ENCODE assay signal across 9 cellular contexts in the genomic region with DNA sequence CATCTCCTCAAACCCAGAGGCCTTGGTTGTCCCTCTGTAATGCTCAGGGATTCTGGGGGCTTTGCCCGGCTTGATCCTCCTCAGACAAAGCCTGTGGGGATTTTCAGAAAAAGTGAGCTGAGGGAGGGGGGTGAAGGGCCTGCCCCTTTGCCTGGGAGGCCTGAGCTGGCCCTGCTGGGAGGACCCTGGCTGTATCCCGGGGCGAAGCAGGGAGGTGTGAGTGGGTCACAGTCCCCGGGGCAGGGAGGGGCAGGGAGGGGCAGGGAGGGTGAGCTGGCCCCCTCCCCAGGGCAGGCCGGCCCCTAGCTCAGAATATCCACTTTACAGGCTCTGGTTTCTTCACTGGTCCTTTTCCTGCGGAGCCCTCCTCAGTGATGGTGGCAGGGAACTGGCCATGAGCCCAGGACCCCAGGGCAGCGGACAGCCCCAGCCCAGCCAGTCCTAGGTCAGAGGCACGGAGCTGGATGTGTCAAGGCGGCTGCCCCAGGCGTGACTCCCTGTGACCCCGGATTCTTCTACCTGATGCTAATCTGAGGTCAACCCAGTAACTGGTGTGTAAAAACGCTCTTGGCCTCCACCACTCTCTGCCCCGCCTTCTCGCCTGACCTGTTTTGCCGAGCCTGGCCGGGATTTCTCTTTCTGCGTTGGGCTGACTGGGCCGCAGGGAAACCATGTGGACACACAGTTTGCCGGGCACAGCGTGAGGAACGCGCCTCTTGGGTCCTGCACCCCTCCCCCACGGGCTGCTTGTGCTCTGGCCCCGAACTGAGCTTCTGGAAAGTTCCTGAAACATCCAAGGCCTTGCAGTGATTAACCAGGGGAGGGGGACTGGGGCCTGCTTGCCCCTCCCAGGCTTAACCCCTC. TPM values are rescaled to one million over a fixed set of nuclear protein-coding genes. Genes with fewer than 3 reads are reported as not detected.
DNase-seq lines count a peak whose midpoint lies in the region; ATAC-seq lines count a peak whose summit lies in the region.
"Had no signal": no experiment of that assay in that cellular context is flagged by ENCODE, and none has a peak within 500 bp of the region (broad histone marks: within the 10 kb centered on the region; RNA-seq: fewer than 3 reads in every experiment).

No MANE protein-coding gene starts in this region.

- peaks cover 3% of the 10 kb centered on the region for H3K36me3 Mint-ChIP-seq in activated naive CD4-positive, alpha-beta T cell treated with anti-CD3 and anti-CD28 coated beads for 36 hours (ENCODE audit: low read depth)
- peaks cover 6% of the 10 kb centered on the region for H3K36me3 Mint-ChIP-seq in activated naive CD4-positive, alpha-beta T cell treated with anti-CD3 and anti-CD28 coated beads, Interleukin-2, amount 10 ng/mL, durations not matched to agents 7 days and 5 days
- H3K36me3 Mint-ChIP-seq in activated CD4-positive, alpha-beta memory T cell treated with anti-CD3 and anti-CD28 coated beads for 36 hours = peaks cover 1% of the 10 kb centered on the region

- H3K36me3 ChIP-seq in ectodermal cell (ENCODE audit: control insufficient read depth, insufficient read depth, low read length) (no peaks in the 10 kb centered on the region), mesodermal cell (ENCODE audit: control insufficient read depth, insufficient read depth, low read length) (peaks cover 5% of the 10 kb centered on the region)

- no peak for ATAC-seq in GM18858 (IDR thresholded peaks at IDR 0.05; ENCODE audit: unreplicated experiment)

- 33 to 36% methylated on average over 24 of the region's 24 CpGs for WGBS in ectodermal cell, 2 experiments
- 50 to 58% methylated on average over 16 to 21 of the region's 24 CpGs for WGBS in mesodermal cell (ENCODE audit: insufficient coverage in 2 of 2), 2 experiments

- H3K4me1 Mint-ChIP-seq in activated naive CD4-positive, alpha-beta T cell treated with anti-CD3 and anti-CD28 coated beads for 36 hours (ENCODE audit: low read depth) = peaks cover 33% of the 10 kb centered on the region
- peaks cover 46% of the 10 kb centered on the region for H3K4me1 Mint-ChIP-seq in activated naive CD4-positive, alpha-beta T cell treated with anti-CD3 and anti-CD28 coated beads, Interleukin-2, amount 10 ng/mL, durations not matched to agents 7 days and 5 days
- H3K4me1 Mint-ChIP-seq in activated CD4-positive, alpha-beta memory T cell treated with anti-CD3 and anti-CD28 coated beads for 36 hours (ENCODE audit: low read depth) = peaks cover 25% of the 10 kb centered on the region

- H3K4me1 ChIP-seq in ectodermal cell (ENCODE audit: control insufficient read depth, insufficient read depth, low read length) (peaks cover 67% of the 10 kb centered on the region), mesodermal cell (ENCODE audit: control insufficient read depth, insufficient read depth, low read length, poor library complexity, severe bottlenecking) (peaks cover 41% of the 10 kb centered on the region)

- CTCF ChIA-PET in activated naive CD4-positive, alpha-beta T cell treated with anti-CD3 and anti-CD28 coated beads for 36 hours (lab: Charles Lee) = no interaction called here
- CTCF ChIA-PET in activated naive CD4-positive, alpha-beta T cell treated with anti-CD3 and anti-CD28 coated beads, Interleukin-2, amount 10 ng/mL, durations not matched to agents 7 days and 5 days (lab: Charles Lee) = interaction anchor here (1.0 to 1.5 kb wide), 2 partner anchors 66 to 73 kb away, joined by 3 to 4 read pairs; a partner anchor contains a TSS
- CTCF ChIA-PET in activated CD4-positive, alpha-beta memory T cell treated with anti-CD3 and anti-CD28 coated beads for 36 hours (lab: Charles Lee) = interaction anchor here (2.6 kb wide), 1 partner anchor 74 kb away, joined by 14 read pairs; no protein-coding TSS in a partner anchor

- intact Hi-C loops in activated naive CD4-positive, alpha-beta T cell treated with anti-CD3 and anti-CD28 coated beads for 36 hours (cut with micrococcal nuclease) = no loop called here
- intact Hi-C loops in activated CD4-positive, alpha-beta memory T cell treated with anti-CD3 and anti-CD28 coated beads for 36 hours (cut with micrococcal nuclease) = no loop called here

- H3K27ac ChIP-seq in ectodermal cell (ENCODE audit: insufficient read depth, low read depth, low read length, poor library complexity, severe bottlenecking) = peak overlapping the region; percentile 96
- peak overlapping the region; percentile 76 for H3K27ac ChIP-seq in mesodermal cell (ENCODE audit: low read depth, low read length, severe bottlenecking)

- no peaks in the 10 kb centered on the region for H3K27me3 Mint-ChIP-seq in activated naive CD4-positive, alpha-beta T cell treated with anti-CD3 and anti-CD28 coated beads for 36 hours (ENCODE audit: low read depth)
- H3K27me3 Mint-ChIP-seq in activated naive CD4-positive, alpha-beta T cell treated with anti-CD3 and anti-CD28 coated beads, Interleukin-2, amount 10 ng/mL, durations not matched to agents 7 days and 5 days = no peaks in the 10 kb centered on the region
- H3K27me3 Mint-ChIP-seq in activated CD4-positive, alpha-beta memory T cell treated with anti-CD3 and anti-CD28 coated beads for 36 hours = no peaks in the 10 kb centered on the region
- H3K27me3 Mint-ChIP-seq: activated CD4-positive, alpha-beta T cell treated with anti-CD3 and anti-CD28 coated beads, Interleukin-2, amount 10 ng/mL, durations not matched to agents 7 days and 5 days had no signal

- H3K27me3 ChIP-seq in ectodermal cell (ENCODE audit: control insufficient read depth, insufficient read depth, low read length, poor library complexity, severe bottlenecking) = no peaks in the 10 kb centered on the region

- H3K4me3 Mint-ChIP-seq in activated naive CD4-positive, alpha-beta T cell treated with anti-CD3 and anti-CD28 coated beads for 36 hours = no peak overlapping the region
- no peak overlapping the region for H3K4me3 Mint-ChIP-seq in activated naive CD4-positive, alpha-beta T cell treated with anti-CD3 and anti-CD28 coated beads, Interleukin-2, amount 10 ng/mL, durations not matched to agents 7 days and 5 days
- H3K4me3 Mint-ChIP-seq in activated CD4-positive, alpha-beta memory T cell treated with anti-CD3 and anti-CD28 coated beads for 36 hours = no peak overlapping the region
- H3K4me3 Mint-ChIP-seq: activated CD4-positive, alpha-beta T cell treated with anti-CD3 and anti-CD28 coated beads, Interleukin-2, amount 10 ng/mL, durations not matched to agents 7 days and 5 days had no signal

- DNase-seq in activated naive CD4-positive, alpha-beta T cell treated with anti-CD3 and anti-CD28 coated beads for 36 hours = no peak
- DNase-seq in activated naive CD4-positive, alpha-beta T cell treated with anti-CD3 and anti-CD28 coated beads, Interleukin-2, amount 10 ng/mL, durations not matched to agents 7 days and 5 days = no peak
- DNase-seq in ureter (ENCODE audit: low spot score) = peak; percentile 92
- DNase-seq in activated CD4-positive, alpha-beta memory T cell treated with anti-CD3 and anti-CD28 coated beads for 36 hours = no peak
- DNase-seq in activated naive CD4-positive, alpha-beta T cell treated with anti-CD3 and anti-CD28 coated beads, Interleukin-2, amount 50 U/mL, for 16 hours = no peak
- DNase-seq: activated CD4-positive, alpha-beta T cell treated with anti-CD3 and anti-CD28 coated beads, Interleukin-2, amount 10 ng/mL, durations not matched to agents 7 days and 5 days had no signal

- H3K9me3 ChIP-seq in ectodermal cell (ENCODE audit: control insufficient read depth, low read length) = no peaks in the 10 kb centered on the region
- no peaks in the 10 kb centered on the region for H3K9me3 ChIP-seq in mesodermal cell (ENCODE audit: control insufficient read depth, low read length)

- H3K27ac Mint-ChIP-seq in activated naive CD4-positive, alpha-beta T cell treated with anti-CD3 and anti-CD28 coated beads for 36 hours = peak overlapping the region; percentile 46
- no peak overlapping the region for H3K27ac Mint-ChIP-seq in activated naive CD4-positive, alpha-beta T cell treated with anti-CD3 and anti-CD28 coated beads, Interleukin-2, amount 10 ng/mL, durations not matched to agents 7 days and 5 days
- H3K27ac Mint-ChIP-seq in activated CD4-positive, alpha-beta memory T cell treated with anti-CD3 and anti-CD28 coated beads for 36 hours = no peak overlapping the region

- POLR2A ChIA-PET in activated CD4-positive, alpha-beta memory T cell treated with anti-CD3 and anti-CD28 coated beads for 36 hours (lab: Charles Lee) = interaction anchor here (1.9 kb wide), 1 partner anchor 8 kb away, joined by 5 read pairs; no protein-coding TSS in a partner anchor

- no peaks in the 10 kb centered on the region for H3K9me3 Mint-ChIP-seq in activated naive CD4-positive, alpha-beta T cell treated with anti-CD3 and anti-CD28 coated beads for 36 hours
- H3K9me3 Mint-ChIP-seq in activated naive CD4-positive, alpha-beta T cell treated with anti-CD3 and anti-CD28 coated beads, Interleukin-2, amount 10 ng/mL, durations not matched to agents 7 days and 5 days = no peaks in the 10 kb centered on the region
- H3K9me3 Mint-ChIP-seq in activated CD4-positive, alpha-beta memory T cell treated with anti-CD3 and anti-CD28 coated beads for 36 hours = no peaks in the 10 kb centered on the region
- H3K9me3 Mint-ChIP-seq: activated CD4-positive, alpha-beta T cell treated with anti-CD3 and anti-CD28 coated beads, Interleukin-2, amount 10 ng/mL, durations not matched to agents 7 days and 5 days had no signal

- H3K4me3 ChIP-seq in ectodermal cell (ENCODE audit: insufficient read depth, low read depth, low read length) (no peak overlapping the region), mesodermal cell (ENCODE audit: extremely low read depth, insufficient read depth, low read length, poor library complexity, severe bottlenecking) (no peak overlapping the region)

RNA-seq across cellular contexts. Expression of a gene that starts 5.8 kb away (rescaled TPM):
- total RNA-seq in activated naive CD4-positive, alpha-beta T cell treated with anti-CD3 and anti-CD28 coated beads for 36 hours = 100 to 1,000 TPM; 183 to 195 TPM
- 234 TPM for polyA plus RNA-seq in ectodermal cell (2013, experiment 1 of 4)
- 239 TPM for polyA plus RNA-seq in ectodermal cell (2013, experiment 2 of 4)
- polyA plus RNA-seq in ectodermal cell (2013, experiment 3 of 4) = 169 TPM
- polyA plus RNA-seq in ectodermal cell (2013, experiment 4 of 4) = 185 TPM
- 319 TPM for polyA plus RNA-seq in mesodermal cell (2013, experiment 1 of 2)
- 248 TPM for polyA plus RNA-seq in mesodermal cell (2013, experiment 2 of 2)
- 165 TPM for total RNA-seq in ureter
- 100 to 1,000 TPM; 209 to 212 TPM for total RNA-seq in activated CD4-positive, alpha-beta memory T cell treated with anti-CD3 and anti-CD28 coated beads for 36 hours

RNA-seq across cellular contexts. Expression of a gene that starts 38.2 kb away (rescaled TPM):
- total RNA-seq in activated naive CD4-positive, alpha-beta T cell treated with anti-CD3 and anti-CD28 coated beads for 36 hours = 100 to 1,000 TPM; 132 to 133 TPM
- 91.9 TPM for polyA plus RNA-seq in ectodermal cell (2013, experiment 1 of 4)
- polyA plus RNA-seq in ectodermal cell (2013, experiment 2 of 4) = 75.3 TPM
- polyA plus RNA-seq in ectodermal cell (2013, experiment 3 of 4) = 71.2 TPM
- polyA plus RNA-seq in ectodermal cell (2013, experiment 4 of 4) = 77.5 TPM
- polyA plus RNA-seq in mesodermal cell (2013, experiment 1 of 2) = 66.0 TPM
- polyA plus RNA-seq in mesodermal cell (2013, experiment 2 of 2) = 57.5 TPM
- total RNA-seq in ureter = 158 TPM
- 100 to 1,000 TPM; 118 to 131 TPM for total RNA-seq in activated CD4-positive, alpha-beta memory T cell treated with anti-CD3 and anti-CD28 coated beads for 36 hours

RNA-seq across cellular contexts. Expression of a gene that starts 52.1 kb away (rescaled TPM):
- 10 to 100 TPM; 91.0 to 91.3 TPM for total RNA-seq in activated naive CD4-positive, alpha-beta T cell treated with anti-CD3 and anti-CD28 coated beads for 36 hours
- polyA plus RNA-seq in ectodermal cell (2013, experiment 1 of 4) = 141 TPM
- polyA plus RNA-seq in ectodermal cell (2013, experiment 2 of 4) = 137 TPM
- 109 TPM for polyA plus RNA-seq in ectodermal cell (2013, experiment 3 of 4)
- 113 TPM for polyA plus RNA-seq in ectodermal cell (2013, experiment 4 of 4)
- polyA plus RNA-seq in mesodermal cell (2013, experiment 1 of 2) = 124 TPM
- polyA plus RNA-seq in mesodermal cell (2013, experiment 2 of 2) = 105 TPM
- total RNA-seq in ureter = 91.2 TPM
- 10 to 100 TPM; 86.8 to 89.1 TPM for total RNA-seq in activated CD4-positive, alpha-beta memory T cell treated with anti-CD3 and anti-CD28 coated beads for 36 hours

RNA-seq across cellular contexts. Expression of a gene that starts 52.2 kb away (rescaled TPM):
- total RNA-seq in activated naive CD4-positive, alpha-beta T cell treated with anti-CD3 and anti-CD28 coated beads for 36 hours = 10 to 100 TPM; 17.6 to 18.0 TPM
- polyA plus RNA-seq in ectodermal cell (2013, experiment 1 of 4) = 40.9 TPM
- 35.2 TPM for polyA plus RNA-seq in ectodermal cell (2013, experiment 2 of 4)
- 32.7 TPM for polyA plus RNA-seq in ectodermal cell (2013, experiment 3 of 4)
- polyA plus RNA-seq in ectodermal cell (2013, experiment 4 of 4) = 41.1 TPM
- polyA plus RNA-seq in mesodermal cell (2013, experiment 1 of 2) = 42.4 TPM
- 31.9 TPM for polyA plus RNA-seq in mesodermal cell (2013, experiment 2 of 2)
- 30.0 TPM for total RNA-seq in ureter
- 10 to 100 TPM; 16.5 to 17.5 TPM for total RNA-seq in activated CD4-positive, alpha-beta memory T cell treated with anti-CD3 and anti-CD28 coated beads for 36 hours
